25 cellular contexts compared by ENCODE assay signal in the genomic region with DNA sequence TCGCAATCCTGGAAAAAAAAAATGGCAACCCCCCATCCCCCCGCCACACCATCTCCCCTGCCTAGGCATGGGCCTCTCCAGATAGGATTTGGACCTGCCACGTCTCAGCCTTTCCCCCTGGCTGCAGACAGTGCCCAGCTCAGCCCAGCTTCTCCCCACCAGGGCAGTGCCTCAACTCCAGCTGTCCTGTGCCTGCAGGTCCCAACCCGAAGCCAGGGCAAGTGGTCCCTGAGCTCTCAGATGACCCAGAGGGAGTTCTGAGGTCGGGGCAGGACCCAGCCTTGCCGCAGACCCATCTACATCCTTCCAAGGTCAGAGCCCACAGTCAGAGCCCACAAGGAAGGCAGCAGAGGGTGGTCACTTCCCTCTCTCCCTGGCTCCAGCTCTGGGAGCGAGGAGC.
"Had no signal": no experiment of that assay in that cellular context is flagged by ENCODE, and none has a peak within 500 bp of the region (broad histone marks: within the 10 kb centered on the region; RNA-seq: fewer than 3 reads in every experiment).

No MANE protein-coding gene starts in this region.

- ATAC-seq: activated CD8-positive, alpha-beta memory T cell treated with anti-CD3 and anti-CD28 coated beads, Interleukin-2, amount 10 ng/mL, durations not matched to agents 7 days and 5 days; T-helper 17 cell had no signal

- H3K9me3 ChIP-seq: breast epithelium had no signal

- H3K4me1 ChIP-seq: breast epithelium had no signal

- H2AFZ ChIP-seq: PC-9 had no signal

- H3K4me2 ChIP-seq: PC-9 had no signal

- H3K36me3 ChIP-seq: breast epithelium had no signal

- H3K27ac ChIP-seq: breast epithelium, PC-9 had no signal

- DNase-seq: activated B cell treated with CpG ODN at 0.5 μM for 24 hours; activated CD4-positive, alpha-beta T cell treated with anti-CD3 and anti-CD28 coated beads for 1 hour; activated CD4-positive, alpha-beta T cell treated with anti-CD3 and anti-CD28 coated beads, Interleukin-2, amount 10 ng/mL, durations not matched to agents 24 days and 14 days; activated CD4-positive, alpha-beta T cell treated with anti-CD3 and anti-CD28 coated beads, Interleukin-2, amount 50 U/mL, for 48 hours; activated CD8-positive, alpha-beta memory T cell treated with anti-CD3 and anti-CD28 coated beads, Interleukin-2, amount 10 ng/mL, durations not matched to agents 7 days and 5 days; activated effector memory CD4-positive, alpha-beta T cell treated with Interleukin-2 at 50 U/mL for 16 hours; activated naive CD4-positive, alpha-beta T cell; activated T-cell treated with anti-CD3 and anti-CD28 coated beads, Interleukin-2, amount 50 U/mL, for 24 hours; aorta; Kasumi-1; KBM-7; NCI-H1694; NCI-H2029; NCI-H2107; NCI-H345; NCI-H510A treated with DMSO at 0.1 percent for 48 hours; NCI-H69; NK-92 treated with Interleukin-12 subunit alpha and Interleukin-12 subunit beta, amount 100 ng/mL, for 24 hours; PC-9; SHP77 treated with DMSO at 0.1 percent for 48 hours; T-helper 17 cell; T-helper 9 cell had no signal

- H3K27ac Mint-ChIP-seq: activated B cell treated with CpG ODN at 0.5 μM for 24 hours; activated CD4-positive, alpha-beta T cell treated with anti-CD3 and anti-CD28 coated beads, Interleukin-2, amount 10 ng/mL, durations not matched to agents 24 days and 14 days; activated CD8-positive, alpha-beta memory T cell treated with anti-CD3 and anti-CD28 coated beads, Interleukin-2, amount 10 ng/mL, durations not matched to agents 7 days and 5 days; activated naive CD4-positive, alpha-beta T cell treated with anti-CD3 and anti-CD28 coated beads, Interleukin-2, amount 50 U/mL, for 24 hours; activated T-cell treated with anti-CD3 and anti-CD28 coated beads, Interleukin-2, amount 50 U/mL, for 24 hours; activated T-helper 1 cell treated with anti-CD3 and anti-CD28 coated beads, Interleukin-12 subunit alpha, Interleukin-12 subunit beta, Interleukin-2, Interleukin-4 antibody, amounts not matched to agents 30 ng/mL and 10 ng/mL and 1 ng/mL, durations not matched to agents 14 hours and 24 hours and 36 hours; T-helper 17 cell had no signal

- H3K4me3 ChIP-seq: breast epithelium, PC-9 had no signal

- H3K9me3 Mint-ChIP-seq: activated B cell treated with CpG ODN at 0.5 μM for 24 hours; activated CD4-positive, alpha-beta T cell treated with anti-CD3 and anti-CD28 coated beads, Interleukin-2, amount 10 ng/mL, durations not matched to agents 24 days and 14 days; activated naive CD4-positive, alpha-beta T cell treated with anti-CD3 and anti-CD28 coated beads, Interleukin-2, amount 50 U/mL, for 24 hours; activated T-cell treated with anti-CD3 and anti-CD28 coated beads, Interleukin-2, amount 50 U/mL, for 24 hours; activated T-helper 1 cell treated with anti-CD3 and anti-CD28 coated beads, Interleukin-12 subunit alpha, Interleukin-12 subunit beta, Interleukin-2, Interleukin-4 antibody, amounts not matched to agents 30 ng/mL and 10 ng/mL and 1 ng/mL, durations not matched to agents 14 hours and 24 hours and 36 hours had no signal

- H3K36me3 Mint-ChIP-seq: activated CD8-positive, alpha-beta memory T cell treated with anti-CD3 and anti-CD28 coated beads, Interleukin-2, amount 10 ng/mL, durations not matched to agents 7 days and 5 days; activated naive CD4-positive, alpha-beta T cell treated with anti-CD3 and anti-CD28 coated beads, Interleukin-2, amount 50 U/mL, for 24 hours had no signal

- H3K4me1 Mint-ChIP-seq: activated B cell treated with CpG ODN at 0.5 μM for 24 hours; activated CD4-positive, alpha-beta T cell treated with anti-CD3 and anti-CD28 coated beads, Interleukin-2, amount 10 ng/mL, durations not matched to agents 24 days and 14 days; activated CD8-positive, alpha-beta memory T cell treated with anti-CD3 and anti-CD28 coated beads, Interleukin-2, amount 10 ng/mL, durations not matched to agents 7 days and 5 days; activated naive CD4-positive, alpha-beta T cell treated with anti-CD3 and anti-CD28 coated beads, Interleukin-2, amount 50 U/mL, for 24 hours had no signal

- H3K4me3 Mint-ChIP-seq: activated B cell treated with CpG ODN at 0.5 μM for 24 hours; activated CD4-positive, alpha-beta T cell treated with anti-CD3 and anti-CD28 coated beads, Interleukin-2, amount 10 ng/mL, durations not matched to agents 24 days and 14 days; activated CD8-positive, alpha-beta memory T cell treated with anti-CD3 and anti-CD28 coated beads, Interleukin-2, amount 10 ng/mL, durations not matched to agents 7 days and 5 days; activated naive CD4-positive, alpha-beta T cell treated with anti-CD3 and anti-CD28 coated beads, Interleukin-2, amount 50 U/mL, for 24 hours; activated T-cell treated with anti-CD3 and anti-CD28 coated beads, Interleukin-2, amount 50 U/mL, for 24 hours; activated T-helper 1 cell treated with anti-CD3 and anti-CD28 coated beads, Interleukin-12 subunit alpha, Interleukin-12 subunit beta, Interleukin-2, Interleukin-4 antibody, amounts not matched to agents 30 ng/mL and 10 ng/mL and 1 ng/mL, durations not matched to agents 14 hours and 24 hours and 36 hours; T-helper 17 cell had no signal
